ENCODE assay signal across 18 cellular contexts in the genomic region with DNA sequence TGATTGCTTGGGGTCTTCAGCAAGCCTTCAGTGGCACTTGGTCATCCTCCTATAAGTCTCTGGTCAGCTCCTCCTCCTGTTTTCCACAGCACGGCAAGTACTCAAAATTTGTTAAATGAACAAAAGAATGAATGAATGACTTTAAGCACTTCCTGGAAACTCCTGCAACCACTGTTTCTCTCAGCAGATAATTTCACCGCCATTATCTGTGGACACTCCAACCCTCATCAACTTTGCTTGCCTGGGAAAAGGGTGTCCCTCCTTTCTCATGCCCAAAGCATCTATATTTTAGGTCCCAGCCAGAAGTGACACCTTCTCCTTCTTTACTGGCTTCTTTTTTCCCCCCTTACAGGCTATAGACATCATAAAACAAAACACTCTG. TPM values are rescaled to one million over a fixed set of nuclear protein-coding genes. Genes with fewer than 3 reads are reported as not detected.
"Had no signal": no experiment of that assay in that cellular context is flagged by ENCODE, and none has a peak within 500 bp of the region (broad histone marks: within the 10 kb centered on the region; RNA-seq: fewer than 3 reads in every experiment).

No MANE protein-coding gene starts in this region.

- H3K27ac ChIP-seq: brain microvascular endothelial cell, ovary, testis had no signal

- H3K27me3 Mint-ChIP-seq: activated naive CD4-positive, alpha-beta T cell treated with anti-CD3 and anti-CD28 coated beads, Interleukin-2, amount 10 ng/mL, durations not matched to agents 7 days and 5 days; T-helper 17 cell had no signal

- H3K36me3 ChIP-seq: ovary had no signal

- H3K4me3 Mint-ChIP-seq: activated naive CD4-positive, alpha-beta T cell treated with anti-CD3 and anti-CD28 coated beads, Interleukin-2, amount 10 ng/mL, durations not matched to agents 7 days and 5 days; immature natural killer cell; natural killer cell; T-helper 17 cell had no signal

- H3K9me3 ChIP-seq: ovary, SK-N-SH, testis had no signal

- ATAC-seq: left cardiac atrium; natural killer cell; stimulated activated naive CD8-positive, alpha-beta T cell treated with anti-CD3 and anti-CD28 coated beads, Interleukin-15, Interleukin-2, amounts not matched to agents 100 U/mL and 50 U/mL, for 24 hours; T-helper 17 cell had no signal

- H3K36me3 Mint-ChIP-seq: natural killer cell had no signal

- H3K4me3 ChIP-seq: lung, ovary, testis had no signal

- DNase-seq: activated naive CD4-positive, alpha-beta T cell treated with anti-CD3 and anti-CD28 coated beads, Interleukin-2, amount 10 ng/mL, durations not matched to agents 7 days and 5 days; amygdala; brain microvascular endothelial cell; cerebellar nuclear complex; dermis blood vessel endothelial cell; erythroblast; hypothalamus; immature natural killer cell; left cardiac atrium; natural killer cell; ovary; stimulated activated CD4-positive, alpha-beta T cell treated with anti-CD3 and anti-CD28 coated beads, Interleukin-12 subunit alpha, Interleukin-12 subunit beta, amount 100 ng/mL, for 4 hours; stimulated activated naive CD8-positive, alpha-beta T cell treated with anti-CD3 and anti-CD28 coated beads, Interleukin-15, Interleukin-2, amounts not matched to agents 100 U/mL and 50 U/mL, for 24 hours; T-helper 17 cell; testis had no signal

- H3K27me3 ChIP-seq: brain microvascular endothelial cell, ovary, testis had no signal

- H3K9me3 Mint-ChIP-seq: activated naive CD4-positive, alpha-beta T cell treated with anti-CD3 and anti-CD28 coated beads, Interleukin-2, amount 10 ng/mL, durations not matched to agents 7 days and 5 days; immature natural killer cell; natural killer cell had no signal

- H3K27ac Mint-ChIP-seq: activated naive CD4-positive, alpha-beta T cell treated with anti-CD3 and anti-CD28 coated beads, Interleukin-2, amount 10 ng/mL, durations not matched to agents 7 days and 5 days; natural killer cell had no signal

RNA-seq across cellular contexts. Expression of gene TLCD1, which starts 18.7 kb away (rescaled TPM):
- total RNA-seq: mononuclear cell had no signal
